In the genomic region with DNA sequence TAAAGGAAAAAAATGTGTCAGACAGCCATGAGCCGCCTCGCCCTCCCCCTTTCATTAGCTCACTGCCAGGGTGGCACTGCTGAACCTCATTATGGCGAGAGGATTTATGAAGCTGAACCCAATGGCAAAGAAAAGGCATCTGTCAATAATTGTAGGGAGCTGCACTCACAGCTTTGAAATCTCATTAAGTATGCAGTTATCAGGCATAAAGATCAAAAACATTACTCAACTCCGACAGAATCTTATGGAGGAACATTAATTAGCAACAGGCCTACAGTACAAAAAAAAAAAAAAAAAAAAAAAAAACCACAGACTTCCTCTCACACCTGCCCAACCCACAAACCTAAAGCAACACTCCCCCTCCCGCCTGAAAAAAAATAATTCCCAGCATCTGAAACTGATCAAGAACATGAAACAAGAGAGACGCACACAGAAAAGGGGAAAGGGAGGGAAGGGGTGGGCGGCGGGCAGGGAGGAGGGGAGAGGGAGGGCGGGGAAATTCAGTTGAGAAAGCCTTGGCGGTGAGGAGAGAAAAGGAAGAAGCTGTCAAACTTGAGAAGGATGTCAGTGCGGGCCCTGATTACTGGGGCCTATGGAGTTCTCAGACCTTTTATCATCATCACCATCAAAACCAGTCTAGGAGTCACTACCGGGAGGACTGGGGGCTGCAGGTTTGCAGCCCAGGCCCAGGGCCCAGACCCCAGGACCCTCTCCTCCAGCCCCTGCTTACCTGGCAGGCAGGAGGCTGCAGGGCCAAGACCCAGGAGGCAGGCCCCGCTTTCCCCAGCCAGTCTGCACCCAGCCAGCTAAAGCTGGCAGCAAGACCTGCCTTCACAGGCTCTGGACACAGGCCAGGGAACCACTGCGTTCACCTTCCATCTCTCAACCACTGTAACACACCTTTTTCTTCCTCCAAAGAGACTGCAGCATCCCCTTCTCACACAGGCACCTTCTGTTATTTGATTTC, we compare ENCODE assay signal across 8 cellular contexts.
DNase-seq lines count a peak whose midpoint lies in the region; TF ChIP-seq lines count a peak whose summit lies in the region.

No MANE protein-coding gene starts in this region.

- no peaks in the 10 kb centered on the region for H3K9me3 ChIP-seq in stomach smooth muscle (ENCODE audit: control insufficient read depth in 2 of 2, low read length in 2 of 2)

- no peaks in the 10 kb centered on the region for H3K9me3 Mint-ChIP-seq in activated naive CD4-positive, alpha-beta T cell treated with anti-CD3 and anti-CD28 coated beads, Interleukin-2, amount 10 ng/mL, durations not matched to agents 7 days and 5 days

- H3K36me3 Mint-ChIP-seq in activated naive CD4-positive, alpha-beta T cell treated with anti-CD3 and anti-CD28 coated beads, Interleukin-2, amount 10 ng/mL, durations not matched to agents 7 days and 5 days = no peaks in the 10 kb centered on the region

- no peaks in the 10 kb centered on the region for H3K27me3 ChIP-seq in stomach smooth muscle (ENCODE audit: control insufficient read depth in 1 of 2, insufficient read depth in 2 of 2, low read length in 2 of 2)

- no peaks in the 10 kb centered on the region for H3K36me3 ChIP-seq in stomach smooth muscle (ENCODE audit: control insufficient read depth in 2 of 2, insufficient read depth in 2 of 2, low read length in 2 of 2)

- CTCF ChIA-PET in activated naive CD4-positive, alpha-beta T cell treated with anti-CD3 and anti-CD28 coated beads, Interleukin-2, amount 10 ng/mL, durations not matched to agents 7 days and 5 days (lab: Charles Lee) = no interaction called here

- H3K27ac Mint-ChIP-seq in activated naive CD4-positive, alpha-beta T cell treated with anti-CD3 and anti-CD28 coated beads, Interleukin-2, amount 10 ng/mL, durations not matched to agents 7 days and 5 days = peak overlapping the region; percentile 39

- H3K4me3 ChIP-seq in fibroblast of pulmonary artery (replicated peaks; ENCODE audit: low read depth, low read length) (no peak overlapping the region), stomach smooth muscle (ENCODE audit: low read length in 2 of 2) (peak overlapping the region in 1 of 2 donors; percentile 66)

- DNase-seq in activated naive CD4-positive, alpha-beta T cell treated with anti-CD3 and anti-CD28 coated beads, Interleukin-2, amount 10 ng/mL, durations not matched to agents 7 days and 5 days = peak; percentile 47
- no peak for DNase-seq in activated naive CD4-positive, alpha-beta T cell (lab: John Stamatoyannopoulos, UW)
- DNase-seq in SW480 (ENCODE audit: low spot score) (peak; percentile 93), fibroblast of pulmonary artery (ENCODE audit: low read depth) (peak; percentile 40), ACHN (no peak), COLO668 (lab: John Stamatoyannopoulos, UW; ENCODE audit: unreplicated experiment) (no peak)
- no peak for DNase-seq in stimulated activated CD4-positive, alpha-beta T cell treated with anti-CD3 and anti-CD28 coated beads, Interleukin-2, amount 100 ng/mL, for 24 hours

- in situ Hi-C loops in ACHN (cut with HindIII; ENCODE audit: low pct_ligation_motif_present, low pct_unique_long_range_greater_than_20kb, low sequenced_read_pairs) = no loop called here

- H3K4me1 ChIP-seq in stomach smooth muscle (ENCODE audit: control insufficient read depth, insufficient read depth, low read length) = peaks cover 58% of the 10 kb centered on the region

- no peak overlapping the region for H3K9ac ChIP-seq in stomach smooth muscle (ENCODE audit: low read length in 2 of 2)

- H3K27me3 Mint-ChIP-seq in activated naive CD4-positive, alpha-beta T cell treated with anti-CD3 and anti-CD28 coated beads, Interleukin-2, amount 10 ng/mL, durations not matched to agents 7 days and 5 days = peaks cover 82% of the 10 kb centered on the region

- peak overlapping the region; percentile 69 for H3K27ac ChIP-seq in stomach smooth muscle (ENCODE audit: low read length)

- H3K4me1 Mint-ChIP-seq in activated naive CD4-positive, alpha-beta T cell treated with anti-CD3 and anti-CD28 coated beads, Interleukin-2, amount 10 ng/mL, durations not matched to agents 7 days and 5 days = peaks cover 31% of the 10 kb centered on the region

- no peak for TF ChIP-seq CTCF in fibroblast of pulmonary artery (IDR thresholded peaks at IDR 0.05; ENCODE audit: low read length, missing control alignments)

- peak overlapping the region; percentile 17 for H3K4me3 Mint-ChIP-seq in activated naive CD4-positive, alpha-beta T cell treated with anti-CD3 and anti-CD28 coated beads, Interleukin-2, amount 10 ng/mL, durations not matched to agents 7 days and 5 days

Comparison
In these comparisons a context has a peak if more than half of its experiments do, and no peak if none do; other contexts are left out.
1. DNase-seq: peak in activated naive CD4-positive, alpha-beta T cell treated with anti-CD3 and anti-CD28 coated beads, Interleukin-2, amount 10 ng/mL, durations not matched to agents 7 days and 5 days (single experiment), SW480 (single experiment) and fibroblast of pulmonary artery (single experiment); none in activated naive CD4-positive, alpha-beta T cell (0 of 4), ACHN (single experiment), COLO668 (single experiment) and stimulated activated CD4-positive, alpha-beta T cell treated with anti-CD3 and anti-CD28 coated beads, Interleukin-2, amount 100 ng/mL, for 24 hours (0 of 2).